ENCODE assay signal across 25 cellular contexts in the genomic region with DNA sequence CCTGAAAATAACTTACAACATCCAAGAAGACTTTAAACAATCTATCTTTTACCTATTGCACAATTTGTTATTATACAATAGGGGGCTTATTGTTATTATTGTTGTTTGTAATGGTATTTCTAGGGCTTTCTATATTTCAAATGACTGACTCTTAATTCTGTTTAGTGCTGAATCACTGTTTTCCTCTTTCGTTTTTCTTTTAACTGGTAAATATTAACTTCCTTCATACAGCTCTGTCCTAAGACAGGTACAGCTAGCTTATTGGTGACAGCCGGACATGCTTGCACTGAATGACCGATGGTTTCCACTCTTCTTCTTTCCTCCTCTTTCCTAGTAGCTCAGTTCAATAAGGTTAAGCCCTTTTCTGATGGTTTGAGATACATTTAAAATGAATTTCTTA. TPM values are rescaled to one million over a fixed set of nuclear protein-coding genes. Genes with fewer than 3 reads are reported as not detected.
DNase-seq lines count a peak whose midpoint lies in the region; ATAC-seq, FAIRE-seq and TF ChIP-seq lines count a peak whose summit lies in the region.
"Had no signal": no experiment of that assay in that cellular context is flagged by ENCODE, and none has a peak within 500 bp of the region (broad histone marks: within the 10 kb centered on the region; RNA-seq: fewer than 3 reads in every experiment).

No MANE protein-coding gene starts in this region.

- no peaks in the 10 kb centered on the region for H3K9me3 ChIP-seq in K562 (replicated peaks; ENCODE audit: control insufficient read depth, insufficient read depth, low read depth, low read length)
- no peaks in the 10 kb centered on the region for H3K9me3 ChIP-seq in mesenchymal stem cell (ENCODE audit: control insufficient read depth, low read length)
- H3K9me3 ChIP-seq: SK-N-SH had no signal

- no peak overlapping the region for H2BK5ac ChIP-seq in mesenchymal stem cell (ENCODE audit: low read depth, low read length, poor library complexity, severe bottlenecking)

- TF ChIP-seq CTCF in GM10248 (IDR thresholded peaks at IDR 0.05; ENCODE audit: control extremely low read depth, extremely low read depth, low read depth, missing control alignments) (no peak), K562 (IDR thresholded peaks at IDR 0.05 in 2 of 3, conservative IDR thresholded peaks at IDR 0.05 in 1 of 3; ENCODE audit: insufficient read depth in 2 of 3, low read depth in 1 of 3, low read length in 3 of 3) (no peak)

- no peak overlapping the region for H2BK15ac ChIP-seq in mesenchymal stem cell (ENCODE audit: low read depth, poor library complexity, severe bottlenecking)

- H3K27ac ChIP-seq in K562 (ENCODE audit: extremely low read depth, low read depth, low read length) (no peak overlapping the region), mesenchymal stem cell (ENCODE audit: low read length, poor library complexity, severe bottlenecking) (peak overlapping the region; percentile 52)

- DNase-seq in CD1c-positive myeloid dendritic cell (ENCODE audit: extremely low spot score) (peak; percentile 0), GM10248 (ENCODE audit: extremely low spot score) (peak; percentile 1), K562 (ENCODE audit: extremely low read depth in 1 of 4, low spot score in 3 of 4) (peak in 2 of 4 experiments; percentile 0), mesenchymal stem cell (no peak), Ammon's horn (ENCODE audit: low spot score) (no peak), urothelium cell line (ENCODE audit: low spot score) (no peak)
- DNase-seq: CD4-positive, alpha-beta T cell; COR-L47; DMS153; GDM1; GOT3; MV-4-11; NCI-H1105 treated with DMSO at 0.1 percent for 48 hours; NCI-H2029 treated with DMSO at 0.1 percent for 48 hours; NCI-H226; NCI-H510A treated with DMSO at 0.1 percent for 48 hours; NCI-H748 treated with DMSO at 0.1 percent for 48 hours; SIG-M5; SK-N-SH had no signal

- H2BK12ac ChIP-seq in mesenchymal stem cell (ENCODE audit: low read length in 2 of 2) = no peak overlapping the region

- no peak overlapping the region for H3K18ac ChIP-seq in mesenchymal stem cell (ENCODE audit: low read depth in 1 of 2, low read length in 2 of 2)

- TF ChIP-seq EP300 in K562 (IDR thresholded peaks at IDR 0.05; ENCODE audit: low read length) = no peak

- CTCF ChIA-PET in GM10248 (lab: Yijun Ruan, JAX) (no interaction called here), K562 (lab: Yijun Ruan, JAX; ENCODE audit: low intra/inter-chr PET ratio) (no interaction called here)

- H4K20me1 ChIP-seq in K562 (replicated peaks; ENCODE audit: control insufficient read depth, insufficient read depth, low read length) = no peaks in the 10 kb centered on the region

- H4K8ac ChIP-seq in mesenchymal stem cell (ENCODE audit: low read length) = no peak overlapping the region

- H3K4me2 ChIP-seq in K562 (ENCODE audit: insufficient read depth, low read length) = no peak overlapping the region
- no peak overlapping the region for H3K4me2 ChIP-seq in mesenchymal stem cell (ENCODE audit: low read length, poor library complexity, severe bottlenecking)
- H3K4me2 ChIP-seq: SK-N-SH had no signal

- H2AFZ ChIP-seq in K562 (ENCODE audit: low read depth, low read length) (no peak overlapping the region), mesenchymal stem cell (ENCODE audit: low read depth, low read length) (no peak overlapping the region)

- H3K36me3 ChIP-seq in K562 (ENCODE audit: control insufficient read depth, insufficient read depth, low read length) (no peaks in the 10 kb centered on the region), mesenchymal stem cell (ENCODE audit: control insufficient read depth in 1 of 2, insufficient read depth in 2 of 2, low read depth in 1 of 2, low read length in 2 of 2) (no peaks in the 10 kb centered on the region)

- H3K27me3 ChIP-seq in K562 (ENCODE audit: control insufficient read depth in 2 of 2, insufficient read depth in 2 of 2, low read length in 2 of 2) (peaks cover 3 to 5% of the 10 kb centered on the region in 2 experiments; a peak in 2 of 5 replicates), mesenchymal stem cell (ENCODE audit: control insufficient read depth in 1 of 2, insufficient read depth in 1 of 2, low read length in 2 of 2) (no peaks in the 10 kb centered on the region)

- H3K23ac ChIP-seq in mesenchymal stem cell (ENCODE audit: low read length in 2 of 2) = no peak overlapping the region

- no peak overlapping the region for H2AK5ac ChIP-seq in mesenchymal stem cell (ENCODE audit: low read length, severe bottlenecking)

- H2BK120ac ChIP-seq in mesenchymal stem cell (ENCODE audit: low read depth, low read length) = no peak overlapping the region

- H3K4me3 ChIP-seq in K562 = no peak overlapping the region
- H3K4me3 ChIP-seq in mesenchymal stem cell (ENCODE audit: insufficient read depth in 1 of 2, low read depth in 1 of 2, low read length in 2 of 2) = no peak overlapping the region

- FAIRE-seq in K562 (lab: Jason Lieb, UNC) (no peak), urothelium cell line (lab: Jason Lieb, UNC) (no peak)

- no peak overlapping the region for H3K4ac ChIP-seq in mesenchymal stem cell (ENCODE audit: low read depth in 1 of 2, low read length in 2 of 2)

- no peaks in the 10 kb centered on the region for H3K9me1 ChIP-seq in K562 (ENCODE audit: control insufficient read depth, insufficient read depth, low read length)

- 3% methylated on average over 3 of the region's 3 CpGs for WGBS in K562 (ENCODE audit: insufficient coverage, low coverage, missing lambda C conversion rate)
- 91% methylated on average over 2 of the region's 3 CpGs for WGBS in mesenchymal stem cell

- no peak overlapping the region for H4K91ac ChIP-seq in mesenchymal stem cell (ENCODE audit: low read length)

- no TSS peak for BruUV-seq in K562 (replicated peaks; lab: Mats Ljungman, UMichigan)

- POLR2A ChIA-PET in GM10248 (lab: Yijun Ruan, JAX) = no interaction called here
- POLR2A ChIA-PET in K562 (lab: Yijun Ruan, JAX) = no interaction called here

- TF ChIP-seq POLR2A in K562 (conservative IDR thresholded peaks at IDR 0.05) = no peak

- H3K79me2 ChIP-seq in K562 (ENCODE audit: control insufficient read depth, insufficient read depth, low read length) = no peaks in the 10 kb centered on the region

- no peak overlapping the region for H3K9ac ChIP-seq in K562 (ENCODE audit: insufficient read depth in 1 of 2, low read depth in 2 of 2, low read length in 2 of 2)
- H3K9ac ChIP-seq in mesenchymal stem cell (ENCODE audit: low read length) = no peak overlapping the region
- H3K9ac ChIP-seq: SK-N-SH had no signal

- no peak for TF ChIP-seq RAD21 in K562 (CRISPR knock-in tag; conservative IDR thresholded peaks at IDR 0.05 in 1 of 2, IDR thresholded peaks at IDR 0.05 in 1 of 2)

- intact Hi-C loops in K562 (cut with micrococcal nuclease) = no loop called here

- H3K14ac ChIP-seq in mesenchymal stem cell (ENCODE audit: low read length in 2 of 2) = no peak overlapping the region

- no peaks in the 10 kb centered on the region for H3K4me1 ChIP-seq in K562 (replicated peaks in 1 of 2; ENCODE audit: control insufficient read depth in 2 of 2, insufficient read depth in 2 of 2, low read length in 2 of 2)
- peaks cover 1% of the 10 kb centered on the region for H3K4me1 ChIP-seq in mesenchymal stem cell (ENCODE audit: control insufficient read depth, insufficient read depth, low read depth, low read length)

- in situ Hi-C loops in K562 (cut with MboI) = no loop called here

- H3K79me1 ChIP-seq in mesenchymal stem cell (replicated peaks; ENCODE audit: low read length, poor library complexity, severe bottlenecking) = no peaks in the 10 kb centered on the region

- no peak for ATAC-seq in K562
- no peak for ATAC-seq in HG03521 (IDR thresholded peaks at IDR 0.05; ENCODE audit: unreplicated experiment)
- ATAC-seq: HCT116 had no signal

RNA-seq across cellular contexts. Expression of a gene that starts 11.6 kb away (rescaled TPM):
- not detected in 2 replicates for total RNA-seq in K562 (2011; cell fraction: chromatin; rRNA removed; ENCODE audit: low replicate concordance)
- total RNA-seq in K562 (2011; cell fraction: nucleolus; rRNA removed) = not detected in 2 replicates
- total RNA-seq in K562 (2011; cell fraction: nucleoplasm; rRNA removed) = not detected in 2 replicates
- not detected in 2 replicates for total RNA-seq in K562 (2014; rRNA removed)
- total RNA-seq in K562 (2014; rRNA removed; fragmentation: Illumina TruSeq; extraction: Trizol) = not detected in 2 replicates
- total RNA-seq in K562 (2015; rRNA removed; fragmentation: Illumina TruSeq; extraction: Trizol) = not detected in 2 replicates
- total RNA-seq in K562 (2021) = not detected in 2 replicates
- not detected in 2 replicates for polyA plus RNA-seq in K562 (2011; rRNA removed)
- polyA plus RNA-seq in K562 (2011; cell fraction: cytosol; rRNA removed) = not detected in 2 replicates
- polyA plus RNA-seq in K562 (2011; cell fraction: nucleus; rRNA removed) = not detected in 2 replicates
- not detected in 2 replicates for polyA plus RNA-seq in K562 (2012)
- not detected in 2 replicates for polyA plus RNA-seq in K562 (2014; fragmentation: Illumina TruSeq; extraction: Trizol)
- polyA plus RNA-seq in K562 (2014; fragmentation: Nextera tagmentation; extraction: Ambion mirVana) = not detected
- polyA plus RNA-seq in K562 (2014; rRNA removed) = not detected in 2 replicates
- not detected in 2 replicates for polyA minus RNA-seq in K562 (2011; rRNA and poly(A)+ RNA removed)
- not detected in 2 replicates for polyA minus RNA-seq in K562 (2011; cell fraction: cytosol; rRNA and poly(A)+ RNA removed)
- not detected in 2 replicates for polyA minus RNA-seq in K562 (2011; cell fraction: nucleus; rRNA and poly(A)+ RNA removed)
- not detected for polyA plus RNA-seq in mesenchymal stem cell (2013, experiment 1 of 2)
- polyA plus RNA-seq in mesenchymal stem cell (2013, experiment 2 of 2) = not detected
- total RNA-seq: A673; CD4-positive, alpha-beta T cell; HT1080; M059J had no signal
- polyA plus RNA-seq: BJ, SK-N-SH had no signal

RNA-seq across cellular contexts. Expression of a gene that starts 15.6 kb away (rescaled TPM):
- not detected in 2 replicates for total RNA-seq in K562 (2011; cell fraction: chromatin; rRNA removed; ENCODE audit: low replicate concordance)
- total RNA-seq in K562 (2011; cell fraction: nucleolus; rRNA removed) = not detected in 2 replicates
- not detected in 2 replicates for total RNA-seq in K562 (2011; cell fraction: nucleoplasm; rRNA removed)
- total RNA-seq in K562 (2014; rRNA removed) = not detected in 2 replicates
- not detected in 2 replicates for total RNA-seq in K562 (2014; rRNA removed; fragmentation: Illumina TruSeq; extraction: Trizol)
- total RNA-seq in K562 (2015; rRNA removed; fragmentation: Illumina TruSeq; extraction: Trizol) = not detected in 2 replicates
- total RNA-seq in K562 (2021) = not detected in 2 replicates
- not detected in 2 replicates for polyA plus RNA-seq in K562 (2011; rRNA removed)
- polyA plus RNA-seq in K562 (2011; cell fraction: cytosol; rRNA removed) = not detected in 2 replicates
- not detected in 2 replicates for polyA plus RNA-seq in K562 (2011; cell fraction: nucleus; rRNA removed)
- polyA plus RNA-seq in K562 (2012) = not detected in 2 replicates
- polyA plus RNA-seq in K562 (2014; fragmentation: Illumina TruSeq; extraction: Trizol) = not detected in 2 replicates
- polyA plus RNA-seq in K562 (2014; fragmentation: Nextera tagmentation; extraction: Ambion mirVana) = not detected
- polyA plus RNA-seq in K562 (2014; rRNA removed) = not detected in 2 replicates
- not detected in 2 replicates for polyA minus RNA-seq in K562 (2011; rRNA and poly(A)+ RNA removed)
- not detected in 2 replicates for polyA minus RNA-seq in K562 (2011; cell fraction: cytosol; rRNA and poly(A)+ RNA removed)
- polyA minus RNA-seq in K562 (2011; cell fraction: nucleus; rRNA and poly(A)+ RNA removed) = not detected in 2 replicates
- not detected for polyA plus RNA-seq in mesenchymal stem cell (2013, experiment 1 of 2)
- not detected for polyA plus RNA-seq in mesenchymal stem cell (2013, experiment 2 of 2)
- total RNA-seq: A673; CD4-positive, alpha-beta T cell; HT1080; M059J had no signal
- polyA plus RNA-seq: BJ, SK-N-SH had no signal

RNA-seq across cellular contexts. Expression of a gene that starts 21.9 kb away (rescaled TPM):
- total RNA-seq in K562 (2011; cell fraction: chromatin; rRNA removed; ENCODE audit: low replicate concordance) = not detected in 2 replicates
- total RNA-seq in K562 (2011; cell fraction: nucleolus; rRNA removed) = not detected in 2 replicates
- total RNA-seq in K562 (2011; cell fraction: nucleoplasm; rRNA removed) = not detected in 2 replicates
- total RNA-seq in K562 (2014; rRNA removed) = not detected in 2 replicates
- not detected in 2 replicates for total RNA-seq in K562 (2014; rRNA removed; fragmentation: Illumina TruSeq; extraction: Trizol)
- not detected in 2 replicates for total RNA-seq in K562 (2015; rRNA removed; fragmentation: Illumina TruSeq; extraction: Trizol)
- not detected in 2 replicates for total RNA-seq in K562 (2021)
- not detected in 2 replicates for polyA plus RNA-seq in K562 (2011; rRNA removed)
- not detected in 2 replicates for polyA plus RNA-seq in K562 (2011; cell fraction: cytosol; rRNA removed)
- polyA plus RNA-seq in K562 (2011; cell fraction: nucleus; rRNA removed) = not detected in 2 replicates
- polyA plus RNA-seq in K562 (2012) = not detected in 2 replicates
- polyA plus RNA-seq in K562 (2014; fragmentation: Illumina TruSeq; extraction: Trizol) = not detected in 2 replicates
- polyA plus RNA-seq in K562 (2014; fragmentation: Nextera tagmentation; extraction: Ambion mirVana) = not detected
- polyA plus RNA-seq in K562 (2014; rRNA removed) = not detected in 2 replicates
- not detected in 2 replicates for polyA minus RNA-seq in K562 (2011; rRNA and poly(A)+ RNA removed)
- polyA minus RNA-seq in K562 (2011; cell fraction: cytosol; rRNA and poly(A)+ RNA removed) = not detected in 2 replicates
- not detected in 2 replicates for polyA minus RNA-seq in K562 (2011; cell fraction: nucleus; rRNA and poly(A)+ RNA removed)
- polyA plus RNA-seq in mesenchymal stem cell (2013, experiment 1 of 2) = not detected
- polyA plus RNA-seq in mesenchymal stem cell (2013, experiment 2 of 2) = not detected
- total RNA-seq: A673; CD4-positive, alpha-beta T cell; HT1080; M059J had no signal
- polyA plus RNA-seq: BJ, SK-N-SH had no signal

RNA-seq across cellular contexts. Expression of a gene that starts 22.1 kb away (rescaled TPM):
- total RNA-seq in K562 (2011; cell fraction: chromatin; rRNA removed; ENCODE audit: low replicate concordance) = not detected in 2 replicates
- not detected in 2 replicates for total RNA-seq in K562 (2011; cell fraction: nucleolus; rRNA removed)
- total RNA-seq in K562 (2011; cell fraction: nucleoplasm; rRNA removed) = not detected in 2 replicates
- not detected in 2 replicates for total RNA-seq in K562 (2014; rRNA removed)
- not detected in 2 replicates for total RNA-seq in K562 (2014; rRNA removed; fragmentation: Illumina TruSeq; extraction: Trizol)
- not detected in 2 replicates for total RNA-seq in K562 (2015; rRNA removed; fragmentation: Illumina TruSeq; extraction: Trizol)
- not detected in 2 replicates for total RNA-seq in K562 (2021)
- polyA plus RNA-seq in K562 (2011; rRNA removed) = not detected in 2 replicates
- not detected in 2 replicates for polyA plus RNA-seq in K562 (2011; cell fraction: cytosol; rRNA removed)
- polyA plus RNA-seq in K562 (2011; cell fraction: nucleus; rRNA removed) = not detected in 2 replicates
- not detected in 2 replicates for polyA plus RNA-seq in K562 (2012)
- polyA plus RNA-seq in K562 (2014; fragmentation: Illumina TruSeq; extraction: Trizol) = not detected in 2 replicates
- not detected for polyA plus RNA-seq in K562 (2014; fragmentation: Nextera tagmentation; extraction: Ambion mirVana)
- not detected in 2 replicates for polyA plus RNA-seq in K562 (2014; rRNA removed)
- polyA minus RNA-seq in K562 (2011; rRNA and poly(A)+ RNA removed) = not detected in 2 replicates
- not detected in 2 replicates for polyA minus RNA-seq in K562 (2011; cell fraction: cytosol; rRNA and poly(A)+ RNA removed)
- not detected in 2 replicates for polyA minus RNA-seq in K562 (2011; cell fraction: nucleus; rRNA and poly(A)+ RNA removed)
- polyA plus RNA-seq in mesenchymal stem cell (2013, experiment 1 of 2) = not detected
- not detected for polyA plus RNA-seq in mesenchymal stem cell (2013, experiment 2 of 2)
- total RNA-seq: A673, HT1080, M059J had no signal
- polyA plus RNA-seq: BJ, SK-N-SH had no signal

RNA-seq across cellular contexts. Expression of a gene that starts 28.5 kb away (rescaled TPM):
- total RNA-seq in K562 (2011; cell fraction: chromatin; rRNA removed; ENCODE audit: low replicate concordance) = not detected in 2 replicates
- total RNA-seq in K562 (2011; cell fraction: nucleolus; rRNA removed) = not detected in 2 replicates
- not detected in 2 replicates for total RNA-seq in K562 (2011; cell fraction: nucleoplasm; rRNA removed)
- total RNA-seq in K562 (2014; rRNA removed) (not detected in 2 replicates), K562 (2014; rRNA removed; fragmentation: Illumina TruSeq; extraction: Trizol) (not detected in 2 replicates), K562 (2015; rRNA removed; fragmentation: Illumina TruSeq; extraction: Trizol) (not detected in 2 replicates), K562 (2021) (not detected in 2 replicates)
- polyA plus RNA-seq in K562 (2011; rRNA removed) (not detected in 2 replicates), K562 (2014; fragmentation: Illumina TruSeq; extraction: Trizol) (not detected in 2 replicates), K562 (2014; fragmentation: Nextera tagmentation; extraction: Ambion mirVana) (not detected), K562 (2014; rRNA removed) (not detected in 2 replicates)
- not detected in 2 replicates for polyA plus RNA-seq in K562 (2011; cell fraction: cytosol; rRNA removed)
- polyA plus RNA-seq in K562 (2011; cell fraction: nucleus; rRNA removed) = not detected in 2 replicates
- not detected in 2 replicates for polyA plus RNA-seq in K562 (2012)
- not detected in 2 replicates for polyA minus RNA-seq in K562 (2011; rRNA and poly(A)+ RNA removed)
- polyA minus RNA-seq in K562 (2011; cell fraction: cytosol; rRNA and poly(A)+ RNA removed) = not detected in 2 replicates
- not detected in 2 replicates for polyA minus RNA-seq in K562 (2011; cell fraction: nucleus; rRNA and poly(A)+ RNA removed)
- polyA plus RNA-seq in mesenchymal stem cell (2013, experiment 1 of 2) = not detected
- polyA plus RNA-seq in mesenchymal stem cell (2013, experiment 2 of 2) = not detected
- total RNA-seq: A673; CD4-positive, alpha-beta T cell; HT1080; M059J had no signal
- polyA plus RNA-seq: BJ, SK-N-SH had no signal

Comparison
In these comparisons a context has a peak if more than half of its experiments do, and no peak if none do; other contexts are left out.
1. DNase-seq: peak in CD1c-positive myeloid dendritic cell (single experiment) and GM10248 (single experiment); none in mesenchymal stem cell (single experiment), Ammon's horn (single experiment) and urothelium cell line (single experiment).